ENCODE assay signal across 8 cellular contexts in genomic region chr1:24535021-24535424, GRCh38. TPM values are rescaled to one million over a fixed set of nuclear protein-coding genes. Genes with fewer than 3 reads are reported as not detected.
DNase-seq lines count a peak whose midpoint lies in the region; ATAC-seq and TF ChIP-seq lines count a peak whose summit lies in the region.

No MANE protein-coding gene starts in this region.

- H3K36me3 Mint-ChIP-seq in CD8-positive, alpha-beta T cell: peaks cover 71% of the 10 kb centered on the region

- peaks cover 54% of the 10 kb centered on the region for H3K4me1 ChIP-seq in CD8-positive, alpha-beta T cell (ENCODE audit: insufficient read depth, low read length)
- H3K4me1 ChIP-seq in trophoblast cell (ENCODE audit: control insufficient read depth in 1 of 2, insufficient read depth in 2 of 2, low read length in 2 of 2): peaks cover 2 to 3% of the 10 kb centered on the region in 2 experiments

- H2BK120ac ChIP-seq in trophoblast cell (ENCODE audit: insufficient read depth, low read length, poor library complexity): no peak overlapping the region

- no peak overlapping the region for H3K4me2 ChIP-seq in trophoblast cell (ENCODE audit: low read length)

- CTCF ChIA-PET in CD8-positive, alpha-beta T cell (lab: Charles Lee): interaction anchor here (0.8 to 2.5 kb wide), 11 partner anchors 8 to 336 kb away, joined by 3 to 15 read pairs (median 6); partner anchors contain the start of gene NIPAL3

- no peak overlapping the region for H2AK5ac ChIP-seq in trophoblast cell (ENCODE audit: low read length)

- H3K79me1 ChIP-seq in trophoblast cell (ENCODE audit: low read length): no peaks in the 10 kb centered on the region

- H3K36me3 ChIP-seq in CD8-positive, alpha-beta T cell (ENCODE audit: insufficient read depth, low read length): peaks cover 10% of the 10 kb centered on the region
- peaks cover 5 to 7% of the 10 kb centered on the region in 2 experiments for H3K36me3 ChIP-seq in trophoblast cell (ENCODE audit: control insufficient read depth in 1 of 2, insufficient read depth in 2 of 2, low read length in 2 of 2)

- no peaks in the 10 kb centered on the region for H3K27me3 ChIP-seq in CD8-positive, alpha-beta T cell (ENCODE audit: insufficient read depth, low read length)
- no peaks in the 10 kb centered on the region for H3K27me3 ChIP-seq in trophoblast cell (ENCODE audit: insufficient read depth, low read length)

- WGBS in trophoblast cell (ENCODE audit: extremely low coverage, insufficient coverage, insufficient read length): no CpG with 5 or more reads among the region's 21 CpGs

- peak overlapping the region; percentile 86 for H3K27ac ChIP-seq in CD8-positive, alpha-beta T cell (ENCODE audit: low read depth, low read length)
- no peak overlapping the region for H3K27ac ChIP-seq in trophoblast cell (ENCODE audit: low read depth, low read length)

- no peaks in the 10 kb centered on the region for H3K9me3 ChIP-seq in CD8-positive, alpha-beta T cell (ENCODE audit: low read length)
- no peaks in the 10 kb centered on the region for H3K9me3 ChIP-seq in trophoblast cell (ENCODE audit: insufficient read depth, low read depth, low read length)

- no peak overlapping the region for H4K12ac ChIP-seq in trophoblast cell (ENCODE audit: low read depth, low read length)

- no peaks in the 10 kb centered on the region for H3K9me3 Mint-ChIP-seq in CD8-positive, alpha-beta T cell

- POLR2A ChIA-PET in CD8-positive, alpha-beta T cell (lab: Charles Lee): interaction anchor here (0.6 to 2.5 kb wide), 8 partner anchors 8 to 142 kb away, joined by 3 to 12 read pairs (median 4); partner anchors contain the start of genes NIPAL3 and RCAN3

- ATAC-seq in CD8-positive, alpha-beta T cell: peak; percentile 68

- H2BK12ac ChIP-seq in trophoblast cell (ENCODE audit: low read length): peak overlapping the region; percentile 50

- DNase-seq in CD8-positive, alpha-beta T cell: peak; percentile 55 to 83 (median 75)
- DNase-seq in MV-4-11 (lab: John Stamatoyannopoulos, UW) (peak; percentile 75), trophoblast cell (no peak), G401 (ENCODE audit: low spot score) (no peak), posterior vena cava (ENCODE audit: low spot score) (no peak), 8988T (no peak), NCI-H1417 treated with DMSO at 0.1 percent for 48 hours (lab: John Stamatoyannopoulos, UW) (no peak)
- peak; percentile 84 for DNase-seq in activated T-cell treated with anti-CD3 and anti-CD28 coated beads, Interleukin-2, amount 50 U/mL, for 48 hours

- H3K27me3 Mint-ChIP-seq in CD8-positive, alpha-beta T cell (ENCODE audit: low read depth): no peaks in the 10 kb centered on the region

- peak overlapping the region; percentile 60 for H3K14ac ChIP-seq in trophoblast cell (ENCODE audit: low read length)

- peak overlapping the region; percentile 82 for H3K4me3 Mint-ChIP-seq in CD8-positive, alpha-beta T cell

- peak; percentile 12 for TF ChIP-seq CTCF in CD8-positive, alpha-beta T cell (IDR thresholded peaks at IDR 0.05)

- H4K91ac ChIP-seq in trophoblast cell (ENCODE audit: low read depth, low read length): peak overlapping the region; percentile 8

- no peak overlapping the region for H3K18ac ChIP-seq in trophoblast cell (ENCODE audit: low read length)

- in situ Hi-C loops in G401 (cut with HindIII; ENCODE audit: low sequenced_read_pairs): no loop called here

- peaks cover 66% of the 10 kb centered on the region for H3K4me1 Mint-ChIP-seq in CD8-positive, alpha-beta T cell (ENCODE audit: low read depth)

- intact Hi-C loops in CD8-positive, alpha-beta T cell (cut with DNase I, micrococcal nuclease): loop anchor here (1.0 to 5.0 kb wide), 8 partner anchors 8 to 697 kb away; partner anchors contain the start of genes NIPAL3 (in 2 of the 2), PNRC2 (in 1 of the 2), RCAN3 (in 1 of the 2) and SYF2 (in 1 of the 2)
- intact Hi-C loops in posterior vena cava (cut with DNase I): no loop called here

- H3K27ac Mint-ChIP-seq in CD8-positive, alpha-beta T cell: peak overlapping the region; percentile 99

- H3K79me2 ChIP-seq in trophoblast cell (ENCODE audit: control insufficient read depth, insufficient read depth, low read length, poor library complexity): no peaks in the 10 kb centered on the region

- H4K8ac ChIP-seq in trophoblast cell (ENCODE audit: low read depth, low read length): no peak overlapping the region

- H3K4ac ChIP-seq in trophoblast cell (ENCODE audit: low read depth, low read length): no peak overlapping the region

- H3K23ac ChIP-seq in trophoblast cell (ENCODE audit: low read length): no peak overlapping the region

- H3K9ac ChIP-seq in trophoblast cell (ENCODE audit: low read length): no peak overlapping the region

- no peak overlapping the region for H2AFZ ChIP-seq in trophoblast cell (ENCODE audit: insufficient read depth, low read length, poor library complexity)

- H2BK5ac ChIP-seq in trophoblast cell (ENCODE audit: low read depth, low read length, poor library complexity): no peak overlapping the region

- H3K4me3 ChIP-seq in CD8-positive, alpha-beta T cell (ENCODE audit: low read depth, low read length): peak overlapping the region; percentile 48
- no peak overlapping the region for H3K4me3 ChIP-seq in trophoblast cell (ENCODE audit: low read depth, low read length)

RNA-seq across cellular contexts. Expression of gene NCMAP, which starts 20.9 kb away (rescaled TPM):
- under 1 TPM; 0.08 to 0.11 TPM for total RNA-seq in CD8-positive, alpha-beta T cell
- polyA plus RNA-seq in trophoblast cell (2013): 2.6 and 3.2 TPM in 2 replicates
- not detected in 2 replicates for total RNA-seq in G401 (2014; rRNA removed; shearing (Covaris generic))
- total RNA-seq in posterior vena cava: not detected

RNA-seq across cellular contexts. Expression of gene RCAN3, which starts 32.4 kb away (rescaled TPM):
- total RNA-seq in CD8-positive, alpha-beta T cell: 100 to 1,000 TPM; 129 to 130 TPM
- polyA plus RNA-seq in trophoblast cell (2013): 22.6 and 23.6 TPM in 2 replicates
- total RNA-seq in G401 (2014; rRNA removed; shearing (Covaris generic)): 7.6 and 16.7 TPM in 2 replicates
- 1 to 10 TPM; 6.0 to 9.9 TPM for total RNA-seq in posterior vena cava

Comparison
In these comparisons a context has a peak if more than half of its experiments do, and no peak if none do; other contexts are left out.
1. DNase-seq: peak in CD8-positive, alpha-beta T cell (7 of 7), MV-4-11 (single experiment) and activated T-cell treated with anti-CD3 and anti-CD28 coated beads, Interleukin-2, amount 50 U/mL, for 48 hours (2 of 2); none in trophoblast cell (0 of 2), G401 (single experiment), posterior vena cava (single experiment), 8988T (single experiment) and NCI-H1417 treated with DMSO at 0.1 percent for 48 hours (single experiment).
2. intact Hi-C loops: an anchor here in CD8-positive, alpha-beta T cell (1.0 to 5.0 kb wide); none called in posterior vena cava.